ENCODE assay signal across 8 cellular contexts in the genomic region with DNA sequence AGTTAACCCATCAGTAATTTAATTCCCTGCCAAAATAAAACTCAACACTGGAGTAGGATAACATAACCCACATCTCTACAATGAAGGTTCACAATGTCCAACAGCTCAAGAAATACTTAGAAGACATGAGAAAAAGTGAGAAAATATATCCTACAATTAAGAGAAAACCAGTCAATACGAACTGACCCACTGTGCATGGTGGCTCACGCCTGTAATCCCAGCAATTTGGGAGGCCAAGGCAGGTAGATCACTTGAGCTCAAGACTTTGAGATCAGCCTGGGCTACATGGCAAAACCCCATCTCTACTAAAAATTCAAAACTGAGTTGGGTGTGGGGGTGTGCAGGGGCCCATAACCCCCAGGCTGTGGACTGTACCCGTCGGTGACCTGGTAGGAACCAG. TPM values are rescaled to one million over a fixed set of nuclear protein-coding genes. Genes with fewer than 3 reads are reported as not detected.
"Had no signal": no experiment of that assay in that cellular context is flagged by ENCODE, and none has a peak within 500 bp of the region (broad histone marks: within the 10 kb centered on the region; RNA-seq: fewer than 3 reads in every experiment).

No MANE protein-coding gene starts in this region.

RNA-seq across cellular contexts. Expression of gene GOLGA6B, which starts 30.6 kb away (rescaled TPM):
- total RNA-seq: stomach, temporal lobe, thoracic aorta, transverse colon, upper lobe of left lung, upper lobe of right lung, uterus, vagina had no signal
